In genomic region chr10:17068953-17069352, GRCh38 we compare ENCODE assay signal across 23 cellular contexts.
DNase-seq lines count a peak whose midpoint lies in the region; ATAC-seq, FAIRE-seq and TF ChIP-seq lines count a peak whose summit lies in the region.
"Had no signal": no experiment of that assay in that cellular context is flagged by ENCODE, and none has a peak within 500 bp of the region (broad histone marks: within the 10 kb centered on the region; RNA-seq: fewer than 3 reads in every experiment).

No MANE protein-coding gene starts in this region.

- FAIRE-seq in GM19239 (lab: Jason Lieb, UNC) (peak; percentile 14), TTC549 (lab: Jason Lieb, UNC) (peak; percentile 13)
- FAIRE-seq: GM12892 had no signal

- peaks cover 8% of the 10 kb centered on the region; the same call in 1 of the 2 replicates for H3K79me2 ChIP-seq in SK-N-SH (ENCODE audit: insufficient read depth)

- DNase-seq in SK-N-SH (no peak), GM19239 (ENCODE audit: insufficient read length, low spot score) (no peak), NAMALWA (ENCODE audit: low spot score) (no peak), NCI-H1092 treated with DMSO at 0.1 percent for 48 hours (lab: John Stamatoyannopoulos, UW) (no peak)
- no peak for DNase-seq in activated CD8-positive, alpha-beta T cell treated with anti-CD3 and anti-CD28 coated beads, Interleukin-2, amount 10 ng/mL, durations not matched to agents 7 days and 5 days
- DNase-seq: CD4-positive, CD25-positive, alpha-beta regulatory T cell; CD8-positive, alpha-beta memory T cell; COR-L47; DMS 273 treated with DMSO at 0.1 percent for 48 hours; DMS53; DND-41; EL; GDM1; GM23248; KBM-7 had no signal

- no peak for TF ChIP-seq EP300 in SK-N-SH (IDR thresholded peaks at IDR 0.05; ENCODE audit: borderline replicate concordance in 1 of 2, low read depth in 1 of 2, low read length in 1 of 2)

- no peaks in the 10 kb centered on the region for H4K20me1 ChIP-seq in SK-N-SH (ENCODE audit: insufficient read depth)
- H4K20me1 ChIP-seq: BLaER1 treated with 17β-estradiol and CSF1 and Interleukin-3, amounts not matched to agents 10 nM and 100 nM had no signal

- no peak overlapping the region for H2AFZ ChIP-seq in SK-N-SH (ENCODE audit: low read depth)
- H2AFZ ChIP-seq: GM23248 had no signal

- no peak for TF ChIP-seq RAD21 in SK-N-SH (IDR thresholded peaks at IDR 0.05; ENCODE audit: low read length)

- H3K27ac ChIP-seq in SK-N-SH (ENCODE audit: low read depth in 2 of 2, low read length in 1 of 2), result peak overlapping the region in 1 of 2 experiments; percentile 12; a peak in 1 of 4 replicates
- H3K27ac ChIP-seq: 22Rv1; BLaER1 treated with 17β-estradiol and CSF1 and Interleukin-3, amounts not matched to agents 10 nM and 100 nM; GM23248; HL-60 had no signal

- POLR2A ChIA-PET in SK-N-SH (lab: Yijun Ruan, JAX), result no interaction called here
- POLR2A ChIA-PET in activated CD8-positive, alpha-beta T cell treated with anti-CD3 and anti-CD28 coated beads, Interleukin-2, amount 10 ng/mL, durations not matched to agents 7 days and 5 days (lab: Charles Lee), result no interaction called here

- peaks cover 0 to 47% of the 10 kb centered on the region in 2 experiments for H3K4me1 ChIP-seq in SK-N-SH (ENCODE audit: control insufficient read depth in 1 of 2, insufficient read depth in 2 of 2, low read depth in 1 of 2, low read length in 1 of 2)
- H3K4me1 ChIP-seq: HAP-1 had no signal

- no peak overlapping the region for H3K4me2 ChIP-seq in SK-N-SH
- H3K4me2 ChIP-seq: BLaER1 treated with 17β-estradiol and CSF1 and Interleukin-3, amounts not matched to agents 10 nM and 100 nM had no signal

- no peaks in the 10 kb centered on the region for H3K36me3 ChIP-seq in SK-N-SH (replicated peaks in 1 of 2; ENCODE audit: control insufficient read depth in 1 of 2, insufficient read depth in 2 of 2, low read length in 1 of 2)
- H3K36me3 ChIP-seq: BLaER1 treated with 17β-estradiol and CSF1 and Interleukin-3, amounts not matched to agents 10 nM and 100 nM; HAP-1 had no signal

- peaks cover 19% of the 10 kb centered on the region for H3K4me1 Mint-ChIP-seq in activated CD8-positive, alpha-beta T cell treated with anti-CD3 and anti-CD28 coated beads, Interleukin-2, amount 10 ng/mL, durations not matched to agents 7 days and 5 days (ENCODE audit: low read depth)

- H3K27ac Mint-ChIP-seq in activated CD8-positive, alpha-beta T cell treated with anti-CD3 and anti-CD28 coated beads, Interleukin-2, amount 10 ng/mL, durations not matched to agents 7 days and 5 days, result no peak overlapping the region
- H3K27ac Mint-ChIP-seq: B cell; CD4-positive, CD25-positive, alpha-beta regulatory T cell had no signal

- CTCF ChIA-PET in SK-N-SH (lab: Yijun Ruan, JAX), result interaction anchor here (1.0 kb wide), 1 partner anchor 22 kb away, joined by 3 read pairs; no protein-coding TSS in a partner anchor
- CTCF ChIA-PET in activated CD8-positive, alpha-beta T cell treated with anti-CD3 and anti-CD28 coated beads, Interleukin-2, amount 10 ng/mL, durations not matched to agents 7 days and 5 days (lab: Charles Lee), result interaction anchor here (0.9 kb wide), 1 partner anchor 38 kb away, joined by 3 read pairs; no protein-coding TSS in a partner anchor

- 87% methylated on average over 2 of the region's 2 CpGs for WGBS in SK-N-SH (ENCODE audit: low lambda C conversion rate)

- H3K9ac ChIP-seq in SK-N-SH, result no peak overlapping the region
- H3K9ac ChIP-seq: BLaER1 treated with 17β-estradiol and CSF1 and Interleukin-3, amounts not matched to agents 10 nM and 100 nM; GM23248 had no signal

- peaks cover 35% of the 10 kb centered on the region for H3F3A ChIP-seq in SK-N-SH (replicated peaks; ENCODE audit: insufficient read depth)

- peaks cover 10% of the 10 kb centered on the region for H3K36me3 Mint-ChIP-seq in activated CD8-positive, alpha-beta T cell treated with anti-CD3 and anti-CD28 coated beads, Interleukin-2, amount 10 ng/mL, durations not matched to agents 7 days and 5 days (ENCODE audit: low read depth)

- ATAC-seq in SK-N-SH treated with all-trans-retinoic acid at 6 μM for 48 hours, result no peak
- ATAC-seq in activated CD8-positive, alpha-beta T cell treated with anti-CD3 and anti-CD28 coated beads, Interleukin-2, amount 10 ng/mL, durations not matched to agents 7 days and 5 days, result no peak

- H3K9me3 Mint-ChIP-seq in activated CD8-positive, alpha-beta T cell treated with anti-CD3 and anti-CD28 coated beads, Interleukin-2, amount 10 ng/mL, durations not matched to agents 7 days and 5 days (ENCODE audit: insufficient read depth), result peaks cover 4% of the 10 kb centered on the region
- H3K9me3 Mint-ChIP-seq: CD8-positive, alpha-beta memory T cell had no signal

- H3K9me3 ChIP-seq in SK-N-SH, result no peaks in the 10 kb centered on the region
- H3K9me3 ChIP-seq: HAP-1 had no signal

- H3K27me3 Mint-ChIP-seq in activated CD8-positive, alpha-beta T cell treated with anti-CD3 and anti-CD28 coated beads, Interleukin-2, amount 10 ng/mL, durations not matched to agents 7 days and 5 days (ENCODE audit: low read depth), result no peaks in the 10 kb centered on the region
- H3K27me3 Mint-ChIP-seq: B cell; CD4-positive, CD25-positive, alpha-beta regulatory T cell had no signal

- no peak overlapping the region for H3K4me3 Mint-ChIP-seq in activated CD8-positive, alpha-beta T cell treated with anti-CD3 and anti-CD28 coated beads, Interleukin-2, amount 10 ng/mL, durations not matched to agents 7 days and 5 days
- H3K4me3 Mint-ChIP-seq: B cell; CD4-positive, CD25-positive, alpha-beta regulatory T cell; CD8-positive, alpha-beta memory T cell had no signal

- H3K4me3 ChIP-seq in SK-N-SH (ENCODE audit: low read depth in 2 of 2, low read length in 1 of 2), result no peak overlapping the region
- H3K4me3 ChIP-seq: BLaER1 treated with 17β-estradiol and CSF1 and Interleukin-3, amounts not matched to agents 10 nM and 100 nM; GM23248; HAP-1 had no signal

- H3K9me2 ChIP-seq in SK-N-SH, result no peaks in the 10 kb centered on the region

- TF ChIP-seq CTCF in SK-N-SH (IDR thresholded peaks at IDR 0.05), result no peak

- no peaks in the 10 kb centered on the region for H3K27me3 ChIP-seq in SK-N-SH (ENCODE audit: insufficient read depth)
- H3K27me3 ChIP-seq: BLaER1 treated with 17β-estradiol and CSF1 and Interleukin-3, amounts not matched to agents 10 nM and 100 nM had no signal

TF ChIP-seq in SK-N-SH treated with all-trans-retinoic acid at 6 μM for 48 hours, 23 proteins besides CTCF, POLR2A, EP300 and RAD21:
- peak; percentile 91 for TF ChIP-seq ZNF8 (CRISPR knock-in tag; IDR thresholded peaks at IDR 0.05)
- TF ChIP-seq SNAI2 (CRISPR knock-in tag; IDR thresholded peaks at IDR 0.05), result no peak
- no peak for TF ChIP-seq ZNF565 (CRISPR knock-in tag; conservative IDR thresholded peaks at IDR 0.05; ENCODE audit: low read depth)
- TF ChIP-seq TOX (CRISPR knock-in tag; IDR thresholded peaks at IDR 0.05; ENCODE audit: borderline replicate concordance), result no peak
- TF ChIP-seq CSDC2 (CRISPR knock-in tag; IDR thresholded peaks at IDR 0.05), result no peak

TF ChIP-seq in SK-N-SH, 30 proteins besides CTCF, POLR2A, EP300 and RAD21 (continues in another document):
- TF ChIP-seq JUND (IDR thresholded peaks at IDR 0.05) (no peak), USF2 (IDR thresholded peaks at IDR 0.05; ENCODE audit: borderline replicate concordance, low read depth, low read length) (no peak), IRF3 (IDR thresholded peaks at IDR 0.05; ENCODE audit: low read depth, low read length) (no peak), FOXM1 (IDR thresholded peaks at IDR 0.05; ENCODE audit: low read depth) (no peak), ZBTB33 (IDR thresholded peaks at IDR 0.05; ENCODE audit: borderline replicate concordance, low read depth) (no peak), GABPA (IDR thresholded peaks at IDR 0.05; ENCODE audit: low read depth) (no peak), MXI1 (IDR thresholded peaks at IDR 0.05; ENCODE audit: low read depth, low read length) (no peak), YY1 (IDR thresholded peaks at IDR 0.05; ENCODE audit: low read depth) (no peak), MEF2A (IDR thresholded peaks at IDR 0.05; ENCODE audit: borderline replicate concordance, low read depth) (no peak), NRF1 (IDR thresholded peaks at IDR 0.05; ENCODE audit: low read depth, low read length) (no peak), RFX5 (IDR thresholded peaks at IDR 0.05; ENCODE audit: low read length) (no peak), RCOR1 (IDR thresholded peaks at IDR 0.05; ENCODE audit: low read length) (no peak), SIN3A (IDR thresholded peaks at IDR 0.05; ENCODE audit: borderline replicate concordance, low read depth, low read length) (no peak), SMC3 (IDR thresholded peaks at IDR 0.05; ENCODE audit: low read depth, low read length) (no peak)
